Comparison of ENCODE assay signal across 1 cellular context in genomic region chr3:47804571-47804970, GRCh38.
TF ChIP-seq lines count a peak whose summit lies in the region.

No MANE protein-coding gene starts in this region.

TF ChIP-seq in GM23338, 12 proteins besides CTCF, POLR2A, EP300 and RAD21 (continued from another document):
- TF ChIP-seq ETS1 (IDR thresholded peaks at IDR 0.05) (no peak), ZNF462 (CRISPR knock-in tag; IDR thresholded peaks at IDR 0.05) (no peak), REST (IDR thresholded peaks at IDR 0.05; ENCODE audit: unreplicated experiment) (no peak), POLR2AphosphoS5 (IDR thresholded peaks at IDR 0.05; ENCODE audit: low read depth) (no peak)
